In genomic region chr6:101490857-101491256, GRCh38 we compare ENCODE assay signal across 20 cellular contexts.
"Had no signal": no experiment of that assay in that cellular context is flagged by ENCODE, and none has a peak within 500 bp of the region (broad histone marks: within the 10 kb centered on the region; RNA-seq: fewer than 3 reads in every experiment).

No MANE protein-coding gene starts in this region.

- ATAC-seq: activated CD8-positive, alpha-beta T cell treated with anti-CD3 and anti-CD28 coated beads for 36 hours; activated naive CD8-positive, alpha-beta T cell treated with anti-CD3 and anti-CD28 coated beads, Interleukin-2, amount 50 U/mL, for 24 hours; activated T-cell treated with anti-CD3 and anti-CD28 coated beads, Interleukin-2, amount 50 U/mL, for 4 hours; activated T-helper 17 cell treated with anti-CD3 and anti-CD28 coated beads, Interleukin-2, amount 50 U/mL, for 72 hours; heart right ventricle; right lobe of liver had no signal

- H3K27me3 ChIP-seq: cardiac muscle cell, colonic mucosa, dorsolateral prefrontal cortex, heart right ventricle, right lobe of liver, vagina had no signal

- H3K4me3 ChIP-seq: cardiac muscle cell, colonic mucosa, dorsolateral prefrontal cortex, heart right ventricle, left ventricle myocardium inferior, lung, right lobe of liver, thoracic aorta, vagina had no signal

- H3K4me1 ChIP-seq: colonic mucosa, heart right ventricle, left ventricle myocardium inferior, right lobe of liver, vagina had no signal

- H3K27ac ChIP-seq: cardiac muscle cell, colonic mucosa, dorsolateral prefrontal cortex, heart right ventricle, left ventricle myocardium inferior, right lobe of liver, thoracic aorta, vagina had no signal

- DNase-seq: activated B cell treated with CpG ODN at 0.5 μM for 24 hours; activated CD4-positive, alpha-beta T cell treated with anti-CD3 and anti-CD28 coated beads, Interleukin-2, amount 50 U/mL, for 1 hour; activated CD8-positive, alpha-beta T cell treated with anti-CD3 and anti-CD28 coated beads for 36 hours; activated naive CD8-positive, alpha-beta T cell treated with anti-CD3 and anti-CD28 coated beads, Interleukin-2, amount 50 U/mL, for 24 hours; activated T-cell treated with anti-CD3 and anti-CD28 coated beads, Interleukin-2, amount 50 U/mL, for 4 hours; cerebellar nuclear complex; colonic mucosa; dorsolateral prefrontal cortex; effector memory CD4-positive, alpha-beta T cell; heart right ventricle; left ventricle myocardium inferior; posterior cingulate gyrus; right lobe of liver; stimulated activated CD4-positive, alpha-beta T cell treated with anti-CD3 and anti-CD28 coated beads, Interleukin-2, amount 100 ng/mL, for 48 hours; T-helper 2 cell had no signal

- H3K36me3 ChIP-seq: cardiac muscle cell, colonic mucosa, heart right ventricle, left ventricle myocardium inferior, right lobe of liver, thoracic aorta, vagina had no signal

- H3K9me3 ChIP-seq: colonic mucosa, left ventricle myocardium inferior, right lobe of liver, thoracic aorta, vagina had no signal
